ENCODE assay signal across 20 cellular contexts in the genomic region with DNA sequence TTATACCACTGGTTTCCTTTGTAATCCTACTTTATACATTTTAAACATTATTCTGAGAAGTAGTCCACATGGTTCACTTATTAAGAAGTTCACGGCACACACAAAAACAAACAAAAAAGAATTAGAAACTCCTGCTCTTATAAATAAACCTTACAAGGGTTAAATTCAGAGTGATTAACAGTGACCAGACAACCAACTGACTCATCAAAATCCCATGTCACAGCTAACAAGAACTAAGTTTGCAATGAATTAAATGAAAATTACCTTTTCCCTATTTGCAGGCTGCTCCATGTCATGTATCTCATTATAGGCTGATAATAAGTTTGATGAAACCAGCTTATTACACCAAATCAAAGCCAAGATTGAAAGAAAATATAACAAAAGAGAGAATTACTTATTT.
DNase-seq lines count a peak whose midpoint lies in the region; ATAC-seq, FAIRE-seq and TF ChIP-seq lines count a peak whose summit lies in the region.
"Had no signal": no experiment of that assay in that cellular context is flagged by ENCODE, and none has a peak within 500 bp of the region (broad histone marks: within the 10 kb centered on the region; RNA-seq: fewer than 3 reads in every experiment).

No MANE protein-coding gene starts in this region.

- H3K9me2 ChIP-seq in hepatocyte (replicated peaks; ENCODE audit: insufficient read depth), result no peaks in the 10 kb centered on the region

- FAIRE-seq in HTR-8/SVneo (lab: Jason Lieb, UNC), result no peak
- FAIRE-seq: G401.6, urothelium cell line had no signal

- ATAC-seq in T-helper 17 cell (no peak), HG02642 (IDR thresholded peaks at IDR 0.05; ENCODE audit: poor library complexity, unreplicated experiment) (no peak)
- ATAC-seq: activated CD4-positive, CD25-positive, alpha-beta regulatory T cell treated with anti-CD3 and anti-CD28 coated beads, Interleukin-2, amount 50 U/mL, for 24 hours; naive thymus-derived CD8-positive, alpha-beta T cell; Right ventricle myocardium inferior had no signal

- no peak overlapping the region for H3K4me3 Mint-ChIP-seq in activated naive CD4-positive, alpha-beta T cell treated with anti-CD3 and anti-CD28 coated beads, Interleukin-2, amount 50 U/mL, for 24 hours
- H3K4me3 Mint-ChIP-seq in T-helper 17 cell, result no peak overlapping the region
- H3K4me3 Mint-ChIP-seq: T-helper 1 cell treated with Interleukin-12 subunit alpha and Interleukin-12 subunit beta and Interleukin-4 antibody, amounts not matched to agents 30 μg/mL and 1 μg/mL, for 36 hours had no signal

- H3K9ac ChIP-seq in smooth muscle cell (ENCODE audit: low read depth), result no peak overlapping the region

- no peaks in the 10 kb centered on the region for H3K27me3 Mint-ChIP-seq in activated naive CD4-positive, alpha-beta T cell treated with anti-CD3 and anti-CD28 coated beads, Interleukin-2, amount 50 U/mL, for 24 hours
- H3K27me3 Mint-ChIP-seq in T-helper 17 cell, result no peaks in the 10 kb centered on the region
- H3K27me3 Mint-ChIP-seq: naive thymus-derived CD8-positive, alpha-beta T cell had no signal

- H3K27ac ChIP-seq in hepatocyte (no peak overlapping the region), smooth muscle cell (ENCODE audit: low read depth) (peak overlapping the region; percentile 74)
- H3K27ac ChIP-seq: brain microvascular endothelial cell, esophagus muscularis mucosa had no signal

- H3K4me2 ChIP-seq in hepatocyte (peak overlapping the region; percentile 52), smooth muscle cell (peak overlapping the region; percentile 68)

- H3K4me1 Mint-ChIP-seq in activated naive CD4-positive, alpha-beta T cell treated with anti-CD3 and anti-CD28 coated beads, Interleukin-2, amount 50 U/mL, for 24 hours, result peaks cover 82% of the 10 kb centered on the region
- H3K4me1 Mint-ChIP-seq in T-helper 17 cell, result peaks cover 21% of the 10 kb centered on the region

- H3F3A ChIP-seq in smooth muscle cell (ENCODE audit: low read depth), result peaks cover 30% of the 10 kb centered on the region

- H3K9me3 ChIP-seq in T-helper 17 cell (ENCODE audit: control insufficient read depth, low read length, poor library complexity, severe bottlenecking), result no peaks in the 10 kb centered on the region
- H3K9me3 ChIP-seq in hepatocyte (ENCODE audit: low read depth), result no peaks in the 10 kb centered on the region
- H3K9me3 ChIP-seq in smooth muscle cell (replicated peaks; ENCODE audit: low read depth), result no peaks in the 10 kb centered on the region
- H3K9me3 ChIP-seq: esophagus muscularis mucosa had no signal

- H3K27ac Mint-ChIP-seq in activated naive CD4-positive, alpha-beta T cell treated with anti-CD3 and anti-CD28 coated beads, Interleukin-2, amount 50 U/mL, for 24 hours, result peak overlapping the region; percentile 1
- H3K27ac Mint-ChIP-seq in T-helper 17 cell, result peak overlapping the region; percentile 54
- H3K27ac Mint-ChIP-seq: T-helper 1 cell treated with Interleukin-12 subunit alpha and Interleukin-12 subunit beta and Interleukin-4 antibody, amounts not matched to agents 30 μg/mL and 1 μg/mL, for 36 hours had no signal

- WGBS in hepatocyte (ENCODE audit: low lambda C conversion rate, missing lambda C conversion rate), result 78% methylated on average over 1 of the region's 1 CpG
- 57% methylated on average over 1 of the region's 1 CpG for WGBS in smooth muscle cell (ENCODE audit: low lambda C conversion rate)

- H3K27me3 ChIP-seq in hepatocyte (no peaks in the 10 kb centered on the region), smooth muscle cell (ENCODE audit: low read depth) (no peaks in the 10 kb centered on the region)
- H3K27me3 ChIP-seq: brain microvascular endothelial cell, esophagus muscularis mucosa had no signal

- no peaks in the 10 kb centered on the region for H3K36me3 ChIP-seq in hepatocyte (replicated peaks; ENCODE audit: insufficient read depth, low read depth)
- H3K36me3 ChIP-seq in smooth muscle cell (ENCODE audit: low read depth), result no peaks in the 10 kb centered on the region

- H3K4me1 ChIP-seq in hepatocyte (ENCODE audit: insufficient read depth) (peaks cover 60% of the 10 kb centered on the region), smooth muscle cell (ENCODE audit: low read depth) (peaks cover 41% of the 10 kb centered on the region)

- H3K79me2 ChIP-seq in hepatocyte, result peaks cover 100% of the 10 kb centered on the region
- peaks cover 100% of the 10 kb centered on the region for H3K79me2 ChIP-seq in smooth muscle cell (ENCODE audit: low read depth)

- no peak for DNase-seq in activated naive CD4-positive, alpha-beta T cell treated with Interleukin-2 at 50 U/mL for 16 hours
- DNase-seq in T-helper 17 cell (no peak), hepatocyte (ENCODE audit: low spot score) (no peak), smooth muscle cell (lab: John Stamatoyannopoulos, UW; ENCODE audit: unreplicated experiment) (no peak), DMS 273 treated with DMSO at 0.1 percent for 48 hours (lab: John Stamatoyannopoulos, UW) (no peak), HTR-8/SVneo (ENCODE audit: insufficient read length, low spot score) (no peak)
- DNase-seq: activated naive CD4-positive, alpha-beta T cell treated with anti-CD3 and anti-CD28 coated beads, Interleukin-2, amount 50 U/mL, for 16 hours; brain microvascular endothelial cell; immature natural killer cell; naive thymus-derived CD8-positive, alpha-beta T cell; NCI-H2029; NCI-H510A treated with DMSO at 0.1 percent for 48 hours had no signal

- H3K4me3 ChIP-seq in hepatocyte, result no peak overlapping the region
- H3K4me3 ChIP-seq in smooth muscle cell, result no peak overlapping the region
- H3K4me3 ChIP-seq: esophagus muscularis mucosa had no signal

- H4K20me1 ChIP-seq in hepatocyte (ENCODE audit: insufficient read depth, poor library complexity, severe bottlenecking) (peaks cover 96% of the 10 kb centered on the region), smooth muscle cell (ENCODE audit: low read depth) (peaks cover 100% of the 10 kb centered on the region)

- TF ChIP-seq CTCF in hepatocyte (IDR thresholded peaks at IDR 0.05; ENCODE audit: poor library complexity), result no peak
- no peak for TF ChIP-seq CTCF in smooth muscle cell (IDR thresholded peaks at IDR 0.05; ENCODE audit: borderline replicate concordance, insufficient read depth, poor library complexity, severe bottlenecking)

- no peaks in the 10 kb centered on the region for H3K9me3 Mint-ChIP-seq in activated naive CD4-positive, alpha-beta T cell treated with anti-CD3 and anti-CD28 coated beads, Interleukin-2, amount 50 U/mL, for 24 hours
- H3K9me3 Mint-ChIP-seq: immature natural killer cell; naive thymus-derived CD8-positive, alpha-beta T cell had no signal

- H3K36me3 Mint-ChIP-seq in activated naive CD4-positive, alpha-beta T cell treated with anti-CD3 and anti-CD28 coated beads, Interleukin-2, amount 50 U/mL, for 24 hours, result peaks cover 16% of the 10 kb centered on the region
- peaks cover 2% of the 10 kb centered on the region for H3K36me3 Mint-ChIP-seq in T-helper 17 cell (ENCODE audit: low read depth)

- no peak overlapping the region for H2AFZ ChIP-seq in hepatocyte
- H2AFZ ChIP-seq in smooth muscle cell (ENCODE audit: low read depth), result no peak overlapping the region
